Comparison of ENCODE assay signal across 8 cellular contexts in genomic region chr14:23056257-23056955, GRCh38. TPM values are rescaled to one million over a fixed set of nuclear protein-coding genes. Genes with fewer than 3 reads are reported as not detected.
DNase-seq lines count a peak whose midpoint lies in the region; ATAC-seq and TF ChIP-seq lines count a peak whose summit lies in the region.

No MANE protein-coding gene starts in this region.

- no peaks in the 10 kb centered on the region for H3K9me3 ChIP-seq in body of pancreas

- H3K27me3 ChIP-seq in body of pancreas, result no peaks in the 10 kb centered on the region

- no peak for DNase-seq in GM12864 (ENCODE audit: low read depth)
- DNase-seq in SK-N-DZ (ENCODE audit: low spot score), result peak; percentile 93
- peak; percentile 68 to 81 (median 74) for DNase-seq in body of pancreas
- DNase-seq in islet precursor cell, result peak; percentile 96
- peak; percentile 60 for DNase-seq in stimulated activated CD4-positive, alpha-beta T cell treated with anti-CD3 and anti-CD28 coated beads, Interleukin-1b, Interleukin-23, amount 100 ng/mL, for 48 hours
- no peak for DNase-seq in stimulated activated naive CD4-positive, alpha-beta T cell (lab: John Stamatoyannopoulos, UW)
- DNase-seq in DMS79 treated with DMSO at 0.1 percent for 48 hours (lab: John Stamatoyannopoulos, UW), result no peak

- 19 to 23% methylated on average over 14 of the region's 14 CpGs for WGBS in body of pancreas, 2 donors

- H3K36me3 ChIP-seq in body of pancreas (replicated peaks in 1 of 2; ENCODE audit: insufficient read depth in 1 of 2, low read depth in 2 of 2), result peaks cover 11 to 15% of the 10 kb centered on the region in 2 donors

- intact Hi-C loops in body of pancreas (cut with DNase I), result loop anchor here (5.0 kb wide), 1 partner anchor 69 kb away; no protein-coding TSS in a partner anchor

- peaks cover 25% of the 10 kb centered on the region for H3K4me1 ChIP-seq in body of pancreas

- H3K4me3 ChIP-seq in GM12864 (ENCODE audit: low read depth, low read length) (no peak overlapping the region; the same call in 1 of the 2 replicates), body of pancreas (no peak overlapping the region)

- no peak overlapping the region for H3K27ac ChIP-seq in body of pancreas

- TF ChIP-seq POLR2A in body of pancreas (IDR thresholded peaks at IDR 0.05), result no peak

- ATAC-seq in HG02759 (IDR thresholded peaks at IDR 0.05; ENCODE audit: unreplicated experiment) (peak; percentile 69), body of pancreas (peak; percentile 49)

- peak; percentile 92 for TF ChIP-seq CTCF in GM12864 (IDR thresholded peaks at IDR 0.05; ENCODE audit: low read depth, low read length, missing control alignments)
- peak; percentile 42 to 68 (median 63) for TF ChIP-seq CTCF in body of pancreas (IDR thresholded peaks at IDR 0.05)

RNA-seq across cellular contexts. Expression of gene CDH24, which starts 0.9 kb away (rescaled TPM):
- 58.9 and 63.3 TPM in 2 replicates for polyA plus RNA-seq in SK-N-DZ (2014; cell fraction: cytosol; rRNA removed)
- polyA plus RNA-seq in SK-N-DZ (2014; cell fraction: nucleus; rRNA removed), result 246 and 343 TPM in 2 replicates
- 1 to 10 TPM; 4.9 to 9.9 TPM for total RNA-seq in body of pancreas

RNA-seq across cellular contexts. Expression of gene PSMB11, which starts 14.4 kb away (rescaled TPM):
- polyA plus RNA-seq in SK-N-DZ (2014; cell fraction: cytosol; rRNA removed), result not detected in 2 replicates
- polyA plus RNA-seq in SK-N-DZ (2014; cell fraction: nucleus; rRNA removed), result not detected in 2 replicates
- not detected for total RNA-seq in body of pancreas

RNA-seq across cellular contexts. Expression of gene PSMB5, which starts 21.7 kb away (rescaled TPM):
- 295 and 318 TPM in 2 replicates for polyA plus RNA-seq in SK-N-DZ (2014; cell fraction: cytosol; rRNA removed)
- polyA plus RNA-seq in SK-N-DZ (2014; cell fraction: nucleus; rRNA removed), result 104 and 163 TPM in 2 replicates
- total RNA-seq in body of pancreas, result 10 to 100 TPM; 47.0 to 93.3 TPM

RNA-seq across cellular contexts. Expression of gene ACIN1, which starts 38.5 kb away (rescaled TPM):
- 79.3 and 83.7 TPM in 2 replicates for polyA plus RNA-seq in SK-N-DZ (2014; cell fraction: cytosol; rRNA removed)
- polyA plus RNA-seq in SK-N-DZ (2014; cell fraction: nucleus; rRNA removed), result 394 and 582 TPM in 2 replicates
- 100 to 1,000 TPM in 1 of 2 donors, 10 to 100 TPM in 1; 91.6 to 110 TPM for total RNA-seq in body of pancreas

RNA-seq across cellular contexts. Expression of gene C14orf119, which starts 38.9 kb away (rescaled TPM):
- 39.5 and 46.2 TPM in 2 replicates for polyA plus RNA-seq in SK-N-DZ (2014; cell fraction: cytosol; rRNA removed)
- polyA plus RNA-seq in SK-N-DZ (2014; cell fraction: nucleus; rRNA removed), result 15.8 and 33.9 TPM in 2 replicates
- total RNA-seq in body of pancreas, result 1 to 10 TPM; 3.6 to 7.0 TPM

Comparison
In these comparisons a context has a peak if more than half of its experiments do, and no peak if none do; other contexts are left out.
1. DNase-seq: peak in SK-N-DZ (single experiment), body of pancreas (4 of 4), islet precursor cell (single experiment) and stimulated activated CD4-positive, alpha-beta T cell treated with anti-CD3 and anti-CD28 coated beads, Interleukin-1b, Interleukin-23, amount 100 ng/mL, for 48 hours (single experiment); none in GM12864 (single experiment), stimulated activated naive CD4-positive, alpha-beta T cell (0 of 6) and DMS79 treated with DMSO at 0.1 percent for 48 hours (single experiment).